ENCODE assay signal across 16 cellular contexts in genomic region chr13:29737061-29737460, GRCh38.
DNase-seq lines count a peak whose midpoint lies in the region; ATAC-seq, FAIRE-seq and TF ChIP-seq lines count a peak whose summit lies in the region.
"Had no signal": no experiment of that assay in that cellular context is flagged by ENCODE, and none has a peak within 500 bp of the region (broad histone marks: within the 10 kb centered on the region; RNA-seq: fewer than 3 reads in every experiment).

No MANE protein-coding gene starts in this region.

- H3K9me3 ChIP-seq in GM12878 (replicated peaks; ENCODE audit: control insufficient read depth, insufficient read depth, low read length), result no peaks in the 10 kb centered on the region

- no peak for FAIRE-seq in GM12878 (lab: Jason Lieb, UNC)
- FAIRE-seq: A204.1, GM12891 had no signal

- in situ Hi-C loops in GM12878 (cut with MboI), result no loop called here

- POLR2A ChIA-PET in GM12878 (lab: Charles Lee), result no interaction called here

- H3K36me3 ChIP-seq in GM12878 (ENCODE audit: control insufficient read depth in 2 of 2, insufficient read depth in 2 of 2, low read length in 1 of 2), result no peaks in the 10 kb centered on the region

- no peak overlapping the region for H3K9ac ChIP-seq in GM12878 (ENCODE audit: control insufficient read depth, insufficient read depth, low read length)

- no peak overlapping the region for H3K4me2 ChIP-seq in GM12878 (ENCODE audit: control insufficient read depth, insufficient read depth)

- no peak for TF ChIP-seq RAD21 in GM12878 (IDR thresholded peaks at IDR 0.05; ENCODE audit: insufficient read depth, low read depth, low read length)

- 79% methylated on average over 5 of the region's 5 CpGs for WGBS in GM12878 (ENCODE audit: insufficient coverage, insufficient replicate concordance, low lambda C conversion rate, missing lambda C conversion rate)

- ATAC-seq in GM12878 (no peak), HG02870 (IDR thresholded peaks at IDR 0.05; ENCODE audit: unreplicated experiment) (no peak), HG03457 (IDR thresholded peaks at IDR 0.05; ENCODE audit: unreplicated experiment) (no peak)

- intact Hi-C loops in GM12878 (cut with micrococcal nuclease; ENCODE audit: unreplicated experiment), result no loop called here

- no peak for TF ChIP-seq EP300 in GM12878 (IDR thresholded peaks at IDR 0.05; ENCODE audit: borderline replicate concordance in 1 of 2, control insufficient read depth in 1 of 2, low read depth in 2 of 2, low read length in 2 of 2)

- no peaks in the 10 kb centered on the region for H3K27me3 ChIP-seq in GM12878 (replicated peaks in 1 of 2; ENCODE audit: control insufficient read depth in 2 of 2, insufficient read depth in 2 of 2, low read length in 1 of 2)

- no peak for TF ChIP-seq CTCF in GM12878 (IDR thresholded peaks at IDR 0.05 in 2 of 3, conservative IDR thresholded peaks at IDR 0.05 in 1 of 3; ENCODE audit: control insufficient read depth in 2 of 3, extremely low read depth in 1 of 3, insufficient read depth in 1 of 3, low read depth in 3 of 3, low read length in 3 of 3)

- H3K4me1 ChIP-seq in GM12878 (ENCODE audit: control insufficient read depth, insufficient read depth, low read length), result peaks cover 12% of the 10 kb centered on the region

- H3K79me2 ChIP-seq in GM12878 (ENCODE audit: control insufficient read depth, insufficient read depth, low read length), result no peaks in the 10 kb centered on the region

- no peak for DNase-seq in GM12878 (ENCODE audit: low read depth, low spot score)
- DNase-seq in glomerular visceral epithelial cell (ENCODE audit: extremely low spot score), result peak; percentile 9
- DNase-seq in kidney tubule cell (ENCODE audit: low spot score), result peak; percentile 82
- DNase-seq in renal cortical epithelial cell (ENCODE audit: low read depth), result peak; percentile 92
- DNase-seq in NCI-H2081 (lab: John Stamatoyannopoulos, UW), result no peak
- DNase-seq in midbrain (lab: John Stamatoyannopoulos, UW), result no peak
- DNase-seq: C1 segment of cervical spinal cord; CD4-positive, alpha-beta T cell; DMS79; HCEC 1CT; HFFc6 had no signal

- H2AFZ ChIP-seq in GM12878 (ENCODE audit: control insufficient read depth, low read depth, low read length), result no peak overlapping the region

- no peaks in the 10 kb centered on the region for H4K20me1 ChIP-seq in GM12878 (ENCODE audit: control insufficient read depth, insufficient read depth)

- RAD21 ChIA-PET in GM12878 (lab: Charles Lee; ENCODE audit: unreplicated experiment), result no interaction called here

- no peak overlapping the region for H3K4me3 ChIP-seq in GM12878

- no TSS peak for BruUV-seq in GM12878 (replicated peaks; lab: Mats Ljungman, UMichigan)

- TF ChIP-seq POLR2A in GM12878 (IDR thresholded peaks at IDR 0.05; ENCODE audit: low read depth, low read length), result no peak

- SMC1A ChIA-PET in GM12878 (lab: Charles Lee; ENCODE audit: uncharacterized antibody, unreplicated experiment), result interaction anchor here (1.0 to 1.3 kb wide), 2 partner anchors 8 to 110 kb away, joined by 3 read pairs; no protein-coding TSS in a partner anchor

- H3K27ac ChIP-seq in GM12878 (ENCODE audit: control insufficient read depth, insufficient read depth), result no peak overlapping the region
- H3K27ac ChIP-seq: HL-60 had no signal

- CTCF ChIA-PET in GM12878 (lab: Yijun Ruan, JAX), result no interaction called here

TF ChIP-seq in GM12878, 131 proteins besides CTCF, POLR2A, EP300 and RAD21:
- TF ChIP-seq, protein P1, sequence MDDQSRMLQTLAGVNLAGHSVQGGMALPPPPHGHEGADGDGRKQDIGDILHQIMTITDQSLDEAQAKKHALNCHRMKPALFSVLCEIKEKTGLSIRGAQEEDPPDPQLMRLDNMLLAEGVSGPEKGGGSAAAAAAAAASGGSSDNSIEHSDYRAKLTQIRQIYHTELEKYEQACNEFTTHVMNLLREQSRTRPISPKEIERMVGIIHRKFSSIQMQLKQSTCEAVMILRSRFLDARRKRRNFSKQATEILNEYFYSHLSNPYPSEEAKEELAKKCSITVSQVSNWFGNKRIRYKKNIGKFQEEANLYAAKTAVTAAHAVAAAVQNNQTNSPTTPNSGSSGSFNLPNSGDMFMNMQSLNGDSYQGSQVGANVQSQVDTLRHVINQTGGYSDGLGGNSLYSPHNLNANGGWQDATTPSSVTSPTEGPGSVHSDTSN (IDR thresholded peaks at IDR 0.05; ENCODE audit: insufficient replicate concordance, low read depth, low read length), result peak; percentile 28
- TF ChIP-seq MLLT1 (IDR thresholded peaks at IDR 0.05) (no peak), BCL3 (IDR thresholded peaks at IDR 0.05; ENCODE audit: borderline replicate concordance, insufficient read depth, low read depth, low read length, poor library complexity, severe bottlenecking) (peak; percentile 37)

Comparison
In these comparisons a context has a peak if more than half of its experiments do, and no peak if none do; other contexts are left out.
1. DNase-seq: peak in glomerular visceral epithelial cell (single experiment), kidney tubule cell (single experiment) and renal cortical epithelial cell (single experiment); none in GM12878 (single experiment), NCI-H2081 (0 of 2) and midbrain (single experiment).